In the genomic region with DNA sequence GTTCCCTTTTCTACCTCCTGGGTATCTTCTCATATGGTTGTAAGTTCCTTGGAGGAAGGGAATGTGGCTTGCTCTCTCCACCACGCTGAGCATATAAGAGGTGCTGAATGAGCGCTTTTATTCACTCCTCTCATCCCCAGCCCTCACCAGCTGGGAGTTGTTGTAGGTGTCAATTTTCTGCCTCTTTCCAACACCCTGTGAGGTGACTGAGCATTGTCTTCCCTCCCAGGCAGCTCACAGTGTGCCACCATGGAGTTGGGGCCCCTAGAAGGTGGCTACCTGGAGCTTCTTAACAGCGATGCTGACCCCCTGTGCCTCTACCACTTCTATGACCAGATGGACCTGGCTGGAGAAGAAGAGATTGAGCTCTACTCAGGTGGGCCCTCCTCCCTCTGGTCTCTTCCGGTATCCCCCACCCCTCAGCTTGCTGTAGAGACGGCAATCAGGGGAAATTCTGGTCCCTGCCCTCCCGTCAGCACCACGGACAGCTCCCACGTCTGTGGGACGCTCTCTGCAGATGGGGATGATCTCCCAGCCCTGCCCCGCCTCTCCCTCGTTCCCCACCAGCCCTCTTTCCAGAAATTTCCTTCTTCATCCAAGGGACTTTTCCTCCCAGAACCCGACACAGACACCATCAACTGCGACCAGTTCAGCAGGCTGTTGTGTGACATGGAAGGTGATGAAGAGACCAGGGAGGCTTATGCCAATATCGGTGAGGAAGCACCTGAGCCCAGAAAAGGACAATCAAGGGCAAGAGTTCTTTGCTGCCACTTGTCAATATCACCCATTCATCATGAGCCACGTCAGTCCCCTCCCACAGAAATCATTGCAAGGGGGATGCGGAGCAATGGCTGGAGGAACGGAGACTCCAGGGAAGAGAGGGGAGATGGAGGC, we compare ENCODE assay signal across 1 cellular context.
A peak's percentile ranks its signal among the peaks of the same experiment; 100 is the strongest.
TF ChIP-seq lines count a peak whose summit lies in the region.

No MANE protein-coding gene starts in this region.

TF ChIP-seq in K562, 482 proteins besides CTCF, POLR2A, EP300 and RAD21 (continues in another document):
- no peak for TF ChIP-seq HNRNPLL (IDR thresholded peaks at IDR 0.05; ENCODE audit: low read depth, low read length, poor library complexity, severe bottlenecking)
- no peak for TF ChIP-seq ADNP (tag; IDR thresholded peaks at IDR 0.05)
- TF ChIP-seq NFE2L1 (tag; IDR thresholded peaks at IDR 0.05; ENCODE audit: borderline replicate concordance, low read depth): no peak
- TF ChIP-seq NR2C2 (CRISPR knock-in tag; IDR thresholded peaks at IDR 0.05): peak; percentile 58; the same call in 1 of the 2 replicates
- no peak for TF ChIP-seq NR2C2 (tag; IDR thresholded peaks at IDR 0.05)
- TF ChIP-seq, protein P1, sequence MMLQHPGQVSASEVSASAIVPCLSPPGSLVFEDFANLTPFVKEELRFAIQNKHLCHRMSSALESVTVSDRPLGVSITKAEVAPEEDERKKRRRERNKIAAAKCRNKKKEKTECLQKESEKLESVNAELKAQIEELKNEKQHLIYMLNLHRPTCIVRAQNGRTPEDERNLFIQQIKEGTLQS (IDR thresholded peaks at IDR 0.05): no peak
- TF ChIP-seq, protein P1 (CRISPR knock-in tag; conservative IDR thresholded peaks at IDR 0.05): no peak
- TF ChIP-seq JUND (IDR thresholded peaks at IDR 0.05; ENCODE audit: borderline replicate concordance, low read depth, low read length): no peak
- no peak for TF ChIP-seq JUND (tag; IDR thresholded peaks at IDR 0.05; ENCODE audit: borderline replicate concordance, low read depth, low read length)
- TF ChIP-seq ZNF165 (CRISPR knock-in tag; IDR thresholded peaks at IDR 0.05; ENCODE audit: borderline replicate concordance): no peak
- peak; percentile 97 for TF ChIP-seq EHMT2 (IDR thresholded peaks at IDR 0.05)
- no peak; the same call in 1 of the 2 replicates for TF ChIP-seq ZNF224 (CRISPR knock-in tag; IDR thresholded peaks at IDR 0.05)
- TF ChIP-seq NONO (IDR thresholded peaks at IDR 0.05; ENCODE audit: low read depth in 2 of 2, low read length in 1 of 2): no peak
- peak; percentile 75; the same call in 1 of the 2 replicates for TF ChIP-seq PRMT5 (CRISPR knock-in tag; IDR thresholded peaks at IDR 0.05)
- TF ChIP-seq MIER1 (IDR thresholded peaks at IDR 0.05; ENCODE audit: low read depth): peak; percentile 96
- 0 out of 2 replicates have a peak, but pooled peaks have one; percentile 64 for TF ChIP-seq ZNF766 (CRISPR knock-in tag; conservative IDR thresholded peaks at IDR 0.05)
- TF ChIP-seq SNIP1 (IDR thresholded peaks at IDR 0.05; ENCODE audit: low read depth): no peak
- TF ChIP-seq, protein P2, sequence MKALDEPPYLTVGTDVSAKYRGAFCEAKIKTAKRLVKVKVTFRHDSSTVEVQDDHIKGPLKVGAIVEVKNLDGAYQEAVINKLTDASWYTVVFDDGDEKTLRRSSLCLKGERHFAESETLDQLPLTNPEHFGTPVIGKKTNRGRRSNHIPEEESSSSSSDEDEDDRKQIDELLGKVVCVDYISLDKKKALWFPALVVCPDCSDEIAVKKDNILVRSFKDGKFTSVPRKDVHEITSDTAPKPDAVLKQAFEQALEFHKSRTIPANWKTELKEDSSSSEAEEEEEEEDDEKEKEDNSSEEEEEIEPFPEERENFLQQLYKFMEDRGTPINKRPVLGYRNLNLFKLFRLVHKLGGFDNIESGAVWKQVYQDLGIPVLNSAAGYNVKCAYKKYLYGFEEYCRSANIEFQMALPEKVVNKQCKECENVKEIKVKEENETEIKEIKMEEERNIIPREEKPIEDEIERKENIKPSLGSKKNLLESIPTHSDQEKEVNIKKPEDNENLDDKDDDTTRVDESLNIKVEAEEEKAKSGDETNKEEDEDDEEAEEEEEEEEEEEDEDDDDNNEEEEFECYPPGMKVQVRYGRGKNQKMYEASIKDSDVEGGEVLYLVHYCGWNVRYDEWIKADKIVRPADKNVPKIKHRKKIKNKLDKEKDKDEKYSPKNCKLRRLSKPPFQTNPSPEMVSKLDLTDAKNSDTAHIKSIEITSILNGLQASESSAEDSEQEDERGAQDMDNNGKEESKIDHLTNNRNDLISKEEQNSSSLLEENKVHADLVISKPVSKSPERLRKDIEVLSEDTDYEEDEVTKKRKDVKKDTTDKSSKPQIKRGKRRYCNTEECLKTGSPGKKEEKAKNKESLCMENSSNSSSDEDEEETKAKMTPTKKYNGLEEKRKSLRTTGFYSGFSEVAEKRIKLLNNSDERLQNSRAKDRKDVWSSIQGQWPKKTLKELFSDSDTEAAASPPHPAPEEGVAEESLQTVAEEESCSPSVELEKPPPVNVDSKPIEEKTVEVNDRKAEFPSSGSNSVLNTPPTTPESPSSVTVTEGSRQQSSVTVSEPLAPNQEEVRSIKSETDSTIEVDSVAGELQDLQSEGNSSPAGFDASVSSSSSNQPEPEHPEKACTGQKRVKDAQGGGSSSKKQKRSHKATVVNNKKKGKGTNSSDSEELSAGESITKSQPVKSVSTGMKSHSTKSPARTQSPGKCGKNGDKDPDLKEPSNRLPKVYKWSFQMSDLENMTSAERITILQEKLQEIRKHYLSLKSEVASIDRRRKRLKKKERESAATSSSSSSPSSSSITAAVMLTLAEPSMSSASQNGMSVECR (CRISPR knock-in tag; IDR thresholded peaks at IDR 0.05): 0 out of 2 replicates have a peak, but pooled peaks have one; percentile 47
- no peak for TF ChIP-seq ZFPM2 (CRISPR knock-in tag; IDR thresholded peaks at IDR 0.05)
- TF ChIP-seq, protein P3, sequence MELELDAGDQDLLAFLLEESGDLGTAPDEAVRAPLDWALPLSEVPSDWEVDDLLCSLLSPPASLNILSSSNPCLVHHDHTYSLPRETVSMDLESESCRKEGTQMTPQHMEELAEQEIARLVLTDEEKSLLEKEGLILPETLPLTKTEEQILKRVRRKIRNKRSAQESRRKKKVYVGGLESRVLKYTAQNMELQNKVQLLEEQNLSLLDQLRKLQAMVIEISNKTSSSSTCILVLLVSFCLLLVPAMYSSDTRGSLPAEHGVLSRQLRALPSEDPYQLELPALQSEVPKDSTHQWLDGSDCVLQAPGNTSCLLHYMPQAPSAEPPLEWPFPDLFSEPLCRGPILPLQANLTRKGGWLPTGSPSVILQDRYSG (tag; conservative IDR thresholded peaks at IDR 0.05; ENCODE audit: low read depth): no peak
- TF ChIP-seq, protein P4, sequence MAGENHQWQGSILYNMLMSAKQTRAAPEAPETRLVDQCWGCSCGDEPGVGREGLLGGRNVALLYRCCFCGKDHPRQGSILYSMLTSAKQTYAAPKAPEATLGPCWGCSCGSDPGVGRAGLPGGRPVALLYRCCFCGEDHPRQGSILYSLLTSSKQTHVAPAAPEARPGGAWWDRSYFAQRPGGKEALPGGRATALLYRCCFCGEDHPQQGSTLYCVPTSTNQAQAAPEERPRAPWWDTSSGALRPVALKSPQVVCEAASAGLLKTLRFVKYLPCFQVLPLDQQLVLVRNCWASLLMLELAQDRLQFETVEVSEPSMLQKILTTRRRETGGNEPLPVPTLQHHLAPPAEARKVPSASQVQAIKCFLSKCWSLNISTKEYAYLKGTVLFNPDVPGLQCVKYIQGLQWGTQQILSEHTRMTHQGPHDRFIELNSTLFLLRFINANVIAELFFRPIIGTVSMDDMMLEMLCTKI (IDR thresholded peaks at IDR 0.05; ENCODE audit: partially characterized antibody): no peak
- TF ChIP-seq, protein P5, sequence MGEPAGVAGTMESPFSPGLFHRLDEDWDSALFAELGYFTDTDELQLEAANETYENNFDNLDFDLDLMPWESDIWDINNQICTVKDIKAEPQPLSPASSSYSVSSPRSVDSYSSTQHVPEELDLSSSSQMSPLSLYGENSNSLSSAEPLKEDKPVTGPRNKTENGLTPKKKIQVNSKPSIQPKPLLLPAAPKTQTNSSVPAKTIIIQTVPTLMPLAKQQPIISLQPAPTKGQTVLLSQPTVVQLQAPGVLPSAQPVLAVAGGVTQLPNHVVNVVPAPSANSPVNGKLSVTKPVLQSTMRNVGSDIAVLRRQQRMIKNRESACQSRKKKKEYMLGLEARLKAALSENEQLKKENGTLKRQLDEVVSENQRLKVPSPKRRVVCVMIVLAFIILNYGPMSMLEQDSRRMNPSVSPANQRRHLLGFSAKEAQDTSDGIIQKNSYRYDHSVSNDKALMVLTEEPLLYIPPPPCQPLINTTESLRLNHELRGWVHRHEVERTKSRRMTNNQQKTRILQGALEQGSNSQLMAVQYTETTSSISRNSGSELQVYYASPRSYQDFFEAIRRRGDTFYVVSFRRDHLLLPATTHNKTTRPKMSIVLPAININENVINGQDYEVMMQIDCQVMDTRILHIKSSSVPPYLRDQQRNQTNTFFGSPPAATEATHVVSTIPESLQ (CRISPR knock-in tag; IDR thresholded peaks at IDR 0.05): no peak
- TF ChIP-seq, protein P6, sequence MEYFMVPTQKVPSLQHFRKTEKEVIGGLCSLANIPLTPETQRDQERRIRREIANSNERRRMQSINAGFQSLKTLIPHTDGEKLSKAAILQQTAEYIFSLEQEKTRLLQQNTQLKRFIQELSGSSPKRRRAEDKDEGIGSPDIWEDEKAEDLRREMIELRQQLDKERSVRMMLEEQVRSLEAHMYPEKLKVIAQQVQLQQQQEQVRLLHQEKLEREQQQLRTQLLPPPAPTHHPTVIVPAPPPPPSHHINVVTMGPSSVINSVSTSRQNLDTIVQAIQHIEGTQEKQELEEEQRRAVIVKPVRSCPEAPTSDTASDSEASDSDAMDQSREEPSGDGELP (CRISPR knock-in tag; IDR thresholded peaks at IDR 0.05; ENCODE audit: borderline replicate concordance): no peak; the same call in 1 of the 2 replicates
- no peak for TF ChIP-seq RBM25 (IDR thresholded peaks at IDR 0.05; ENCODE audit: low read depth, low read length, severe bottlenecking)
- 0 out of 2 replicates have a peak, but pooled peaks have one; percentile 30 for TF ChIP-seq NCOA1 (IDR thresholded peaks at IDR 0.05; ENCODE audit: low read depth)
- TF ChIP-seq, protein P7, sequence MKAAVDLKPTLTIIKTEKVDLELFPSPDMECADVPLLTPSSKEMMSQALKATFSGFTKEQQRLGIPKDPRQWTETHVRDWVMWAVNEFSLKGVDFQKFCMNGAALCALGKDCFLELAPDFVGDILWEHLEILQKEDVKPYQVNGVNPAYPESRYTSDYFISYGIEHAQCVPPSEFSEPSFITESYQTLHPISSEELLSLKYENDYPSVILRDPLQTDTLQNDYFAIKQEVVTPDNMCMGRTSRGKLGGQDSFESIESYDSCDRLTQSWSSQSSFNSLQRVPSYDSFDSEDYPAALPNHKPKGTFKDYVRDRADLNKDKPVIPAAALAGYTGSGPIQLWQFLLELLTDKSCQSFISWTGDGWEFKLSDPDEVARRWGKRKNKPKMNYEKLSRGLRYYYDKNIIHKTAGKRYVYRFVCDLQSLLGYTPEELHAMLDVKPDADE (conservative IDR thresholded peaks at IDR 0.05; ENCODE audit: control insufficient read depth, low read depth, low read length): no peak
- no peak for TF ChIP-seq ZNF584 (CRISPR knock-in tag; IDR thresholded peaks at IDR 0.05; ENCODE audit: low read depth)
- TF ChIP-seq, protein P8, sequence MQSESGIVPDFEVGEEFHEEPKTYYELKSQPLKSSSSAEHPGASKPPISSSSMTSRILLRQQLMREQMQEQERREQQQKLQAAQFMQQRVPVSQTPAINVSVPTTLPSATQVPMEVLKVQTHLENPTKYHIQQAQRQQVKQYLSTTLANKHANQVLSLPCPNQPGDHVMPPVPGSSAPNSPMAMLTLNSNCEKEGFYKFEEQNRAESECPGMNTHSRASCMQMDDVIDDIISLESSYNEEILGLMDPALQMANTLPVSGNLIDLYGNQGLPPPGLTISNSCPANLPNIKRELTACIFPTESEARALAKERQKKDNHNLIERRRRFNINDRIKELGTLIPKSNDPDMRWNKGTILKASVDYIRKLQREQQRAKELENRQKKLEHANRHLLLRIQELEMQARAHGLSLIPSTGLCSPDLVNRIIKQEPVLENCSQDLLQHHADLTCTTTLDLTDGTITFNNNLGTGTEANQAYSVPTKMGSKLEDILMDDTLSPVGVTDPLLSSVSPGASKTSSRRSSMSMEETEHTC (IDR thresholded peaks at IDR 0.05): no peak
- TF ChIP-seq, protein P9, sequence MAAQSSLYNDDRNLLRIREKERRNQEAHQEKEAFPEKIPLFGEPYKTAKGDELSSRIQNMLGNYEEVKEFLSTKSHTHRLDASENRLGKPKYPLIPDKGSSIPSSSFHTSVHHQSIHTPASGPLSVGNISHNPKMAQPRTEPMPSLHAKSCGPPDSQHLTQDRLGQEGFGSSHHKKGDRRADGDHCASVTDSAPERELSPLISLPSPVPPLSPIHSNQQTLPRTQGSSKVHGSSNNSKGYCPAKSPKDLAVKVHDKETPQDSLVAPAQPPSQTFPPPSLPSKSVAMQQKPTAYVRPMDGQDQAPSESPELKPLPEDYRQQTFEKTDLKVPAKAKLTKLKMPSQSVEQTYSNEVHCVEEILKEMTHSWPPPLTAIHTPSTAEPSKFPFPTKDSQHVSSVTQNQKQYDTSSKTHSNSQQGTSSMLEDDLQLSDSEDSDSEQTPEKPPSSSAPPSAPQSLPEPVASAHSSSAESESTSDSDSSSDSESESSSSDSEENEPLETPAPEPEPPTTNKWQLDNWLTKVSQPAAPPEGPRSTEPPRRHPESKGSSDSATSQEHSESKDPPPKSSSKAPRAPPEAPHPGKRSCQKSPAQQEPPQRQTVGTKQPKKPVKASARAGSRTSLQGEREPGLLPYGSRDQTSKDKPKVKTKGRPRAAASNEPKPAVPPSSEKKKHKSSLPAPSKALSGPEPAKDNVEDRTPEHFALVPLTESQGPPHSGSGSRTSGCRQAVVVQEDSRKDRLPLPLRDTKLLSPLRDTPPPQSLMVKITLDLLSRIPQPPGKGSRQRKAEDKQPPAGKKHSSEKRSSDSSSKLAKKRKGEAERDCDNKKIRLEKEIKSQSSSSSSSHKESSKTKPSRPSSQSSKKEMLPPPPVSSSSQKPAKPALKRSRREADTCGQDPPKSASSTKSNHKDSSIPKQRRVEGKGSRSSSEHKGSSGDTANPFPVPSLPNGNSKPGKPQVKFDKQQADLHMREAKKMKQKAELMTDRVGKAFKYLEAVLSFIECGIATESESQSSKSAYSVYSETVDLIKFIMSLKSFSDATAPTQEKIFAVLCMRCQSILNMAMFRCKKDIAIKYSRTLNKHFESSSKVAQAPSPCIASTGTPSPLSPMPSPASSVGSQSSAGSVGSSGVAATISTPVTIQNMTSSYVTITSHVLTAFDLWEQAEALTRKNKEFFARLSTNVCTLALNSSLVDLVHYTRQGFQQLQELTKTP (IDR thresholded peaks at IDR 0.05; ENCODE audit: low read depth in 1 of 2, partially characterized antibody in 2 of 2): peak in 1 of 2 experiments; percentile 86
- no peak for TF ChIP-seq ZNF253 (CRISPR knock-in tag; conservative IDR thresholded peaks at IDR 0.05)
- TF ChIP-seq, protein P10, sequence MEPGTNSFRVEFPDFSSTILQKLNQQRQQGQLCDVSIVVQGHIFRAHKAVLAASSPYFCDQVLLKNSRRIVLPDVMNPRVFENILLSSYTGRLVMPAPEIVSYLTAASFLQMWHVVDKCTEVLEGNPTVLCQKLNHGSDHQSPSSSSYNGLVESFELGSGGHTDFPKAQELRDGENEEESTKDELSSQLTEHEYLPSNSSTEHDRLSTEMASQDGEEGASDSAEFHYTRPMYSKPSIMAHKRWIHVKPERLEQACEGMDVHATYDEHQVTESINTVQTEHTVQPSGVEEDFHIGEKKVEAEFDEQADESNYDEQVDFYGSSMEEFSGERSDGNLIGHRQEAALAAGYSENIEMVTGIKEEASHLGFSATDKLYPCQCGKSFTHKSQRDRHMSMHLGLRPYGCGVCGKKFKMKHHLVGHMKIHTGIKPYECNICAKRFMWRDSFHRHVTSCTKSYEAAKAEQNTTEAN (CRISPR knock-in tag; IDR thresholded peaks at IDR 0.05): no peak
- TF ChIP-seq KDM2B (CRISPR knock-in tag; IDR thresholded peaks at IDR 0.05): no peak
- no peak for TF ChIP-seq GABPB1 (CRISPR knock-in tag; IDR thresholded peaks at IDR 0.05)
- TF ChIP-seq ZNF232 (CRISPR knock-in tag; IDR thresholded peaks at IDR 0.05): peak; percentile 55; the same call in 1 of the 2 replicates
